11 cellular contexts compared by ENCODE assay signal in genomic region chr1:212968385-212968863, GRCh38. TPM values are rescaled to one million over a fixed set of nuclear protein-coding genes. Genes with fewer than 3 reads are reported as not detected.
DNase-seq lines count a peak whose midpoint lies in the region; ATAC-seq, FAIRE-seq and TF ChIP-seq lines count a peak whose summit lies in the region.
"Had no signal": no experiment of that assay in that cellular context is flagged by ENCODE, and none has a peak within 500 bp of the region (broad histone marks: within the 10 kb centered on the region; RNA-seq: fewer than 3 reads in every experiment).

No MANE protein-coding gene starts in this region.

- DNase-seq in GM12892 (ENCODE audit: insufficient read length) (no peak), HTR-8/SVneo (ENCODE audit: insufficient read length, low spot score) (no peak), NCI-H128 (lab: John Stamatoyannopoulos, UW; ENCODE audit: unreplicated experiment) (no peak), left ventricle myocardium inferior (no peak)
- no peak for DNase-seq in activated CD4-positive, alpha-beta T cell treated with anti-CD3 and anti-CD28 coated beads, Interleukin-2, amount 10 ng/mL, durations not matched to agents 24 days and 14 days
- DNase-seq: activated CD4-positive, alpha-beta T cell treated with anti-CD3 and anti-CD28 coated beads, Interleukin-2, amount 10 ng/mL, durations not matched to agents 7 days and 5 days; NCI-H1417 treated with DMSO at 0.1 percent for 48 hours; NK-92 treated with Interleukin-12 subunit alpha and Interleukin-12 subunit beta, amount 100 ng/mL, for 24 hours had no signal

- H3K4me1 ChIP-seq in HUES64 (ENCODE audit: insufficient read depth, low read length): peaks cover 19% of the 10 kb centered on the region
- H3K4me1 ChIP-seq in iPS-18a (ENCODE audit: control insufficient read depth, low read depth, low read length): peaks cover 19% of the 10 kb centered on the region
- H3K4me1 ChIP-seq in left ventricle myocardium inferior: no peaks in the 10 kb centered on the region

- no peak overlapping the region for H3K27ac Mint-ChIP-seq in activated CD4-positive, alpha-beta T cell treated with anti-CD3 and anti-CD28 coated beads, Interleukin-2, amount 10 ng/mL, durations not matched to agents 24 days and 14 days
- H3K27ac Mint-ChIP-seq: activated CD4-positive, alpha-beta T cell treated with anti-CD3 and anti-CD28 coated beads, Interleukin-2, amount 10 ng/mL, durations not matched to agents 7 days and 5 days had no signal

- H3K36me3 ChIP-seq in HUES64 (ENCODE audit: insufficient read depth, low read length): peaks cover 96% of the 10 kb centered on the region
- peaks cover 80% of the 10 kb centered on the region for H3K36me3 ChIP-seq in iPS-18a (ENCODE audit: control insufficient read depth, low read depth, low read length)
- H3K36me3 ChIP-seq in left ventricle myocardium inferior: no peaks in the 10 kb centered on the region

- WGBS in HUES64: 89% methylated on average over 3 of the region's 3 CpGs

- H3K9ac ChIP-seq in HUES64 (ENCODE audit: low read depth, low read length) (peak overlapping the region; percentile 17; the same call in 1 of the 2 replicates), iPS-18a (ENCODE audit: low read length) (peak overlapping the region; percentile 6)

- H3K36me3 Mint-ChIP-seq in activated CD4-positive, alpha-beta T cell treated with anti-CD3 and anti-CD28 coated beads, Interleukin-2, amount 10 ng/mL, durations not matched to agents 24 days and 14 days (ENCODE audit: low read depth): no peaks in the 10 kb centered on the region

- FAIRE-seq in GM12892 (lab: Jason Lieb, UNC): peak; percentile 27
- no peak for FAIRE-seq in HTR-8/SVneo (lab: Jason Lieb, UNC)

- H3K4me1 Mint-ChIP-seq in activated CD4-positive, alpha-beta T cell treated with anti-CD3 and anti-CD28 coated beads, Interleukin-2, amount 10 ng/mL, durations not matched to agents 24 days and 14 days: peaks cover 4% of the 10 kb centered on the region
- H3K4me1 Mint-ChIP-seq: activated CD4-positive, alpha-beta T cell treated with anti-CD3 and anti-CD28 coated beads, Interleukin-2, amount 10 ng/mL, durations not matched to agents 7 days and 5 days had no signal

- H3K4me3 Mint-ChIP-seq in activated CD4-positive, alpha-beta T cell treated with anti-CD3 and anti-CD28 coated beads, Interleukin-2, amount 10 ng/mL, durations not matched to agents 24 days and 14 days: no peak overlapping the region
- H3K4me3 Mint-ChIP-seq: activated CD4-positive, alpha-beta T cell treated with anti-CD3 and anti-CD28 coated beads, Interleukin-2, amount 10 ng/mL, durations not matched to agents 7 days and 5 days had no signal

- H3K27me3 ChIP-seq in HUES64 (ENCODE audit: insufficient read depth, low read length) (no peaks in the 10 kb centered on the region), iPS-18a (ENCODE audit: control insufficient read depth, insufficient read depth, low read length) (no peaks in the 10 kb centered on the region), left ventricle myocardium inferior (ENCODE audit: low read depth) (peaks cover 24% of the 10 kb centered on the region)

- intact Hi-C loops in left ventricle myocardium inferior (cut with micrococcal nuclease): no loop called here
- intact Hi-C loops in activated CD4-positive, alpha-beta T cell treated with anti-CD3 and anti-CD28 coated beads, Interleukin-2, amount 10 ng/mL, durations not matched to agents 24 days and 14 days (cut with micrococcal nuclease): no loop called here

- no peak for TF ChIP-seq CTCF in left ventricle myocardium inferior (IDR thresholded peaks at IDR 0.05; ENCODE audit: borderline replicate concordance)

- H3K9me3 ChIP-seq in HUES64 (ENCODE audit: insufficient read depth, low read depth, low read length) (no peaks in the 10 kb centered on the region), iPS-18a (ENCODE audit: control insufficient read depth, low read depth, low read length) (no peaks in the 10 kb centered on the region), left ventricle myocardium inferior (replicated peaks) (no peaks in the 10 kb centered on the region)

- H3K4me3 ChIP-seq in HUES64 (ENCODE audit: low read length) (no peak overlapping the region), iPS-18a (ENCODE audit: low read length) (no peak overlapping the region), left ventricle myocardium inferior (no peak overlapping the region)

- ATAC-seq in GM21723 (IDR thresholded peaks at IDR 0.05; ENCODE audit: unreplicated experiment): peak; percentile 63

- H3K9me3 Mint-ChIP-seq in activated CD4-positive, alpha-beta T cell treated with anti-CD3 and anti-CD28 coated beads, Interleukin-2, amount 10 ng/mL, durations not matched to agents 24 days and 14 days: no peaks in the 10 kb centered on the region
- H3K9me3 Mint-ChIP-seq: activated CD4-positive, alpha-beta T cell treated with anti-CD3 and anti-CD28 coated beads, Interleukin-2, amount 10 ng/mL, durations not matched to agents 7 days and 5 days had no signal

- TF ChIP-seq POLR2A in GM12892 (IDR thresholded peaks at IDR 0.05; ENCODE audit: low read depth, low read length): no peak

- H3K27me3 Mint-ChIP-seq in activated CD4-positive, alpha-beta T cell treated with anti-CD3 and anti-CD28 coated beads, Interleukin-2, amount 10 ng/mL, durations not matched to agents 24 days and 14 days: peaks cover 21% of the 10 kb centered on the region

- H3K27ac ChIP-seq in HUES64 (ENCODE audit: low read depth, low read length): peak overlapping the region; percentile 66
- peak overlapping the region; percentile 42 for H3K27ac ChIP-seq in iPS-18a (ENCODE audit: low read length)
- H3K27ac ChIP-seq in left ventricle myocardium inferior (replicated peaks): no peak overlapping the region

RNA-seq across cellular contexts. Expression of gene VASH2, which starts 18.1 kb away (rescaled TPM):
- polyA plus RNA-seq in GM12892 (2012; ENCODE audit: missing spikeins): 35.6 TPM
- 79.9 TPM for polyA plus RNA-seq in HUES64 (2013, experiment 1 of 2)
- polyA plus RNA-seq in HUES64 (2013, experiment 2 of 2): 70.5 TPM
- 1.2 TPM for total RNA-seq in left ventricle myocardium inferior
- 0.54 and 0.84 TPM in 2 replicates for total RNA-seq in activated CD4-positive, alpha-beta T cell treated with anti-CD3 and anti-CD28 coated beads, Interleukin-2, amount 10 ng/mL, durations not matched to agents 24 days and 14 days

RNA-seq across cellular contexts. Expression of gene ANGEL2, which starts 47.2 kb away (rescaled TPM):
- polyA plus RNA-seq in GM12892 (2012; ENCODE audit: missing spikeins): 27.5 TPM
- polyA plus RNA-seq in HUES64 (2013, experiment 1 of 2): 28.3 TPM
- 21.7 TPM for polyA plus RNA-seq in HUES64 (2013, experiment 2 of 2)
- total RNA-seq in left ventricle myocardium inferior: 16.4 TPM
- total RNA-seq in activated CD4-positive, alpha-beta T cell treated with anti-CD3 and anti-CD28 coated beads, Interleukin-2, amount 10 ng/mL, durations not matched to agents 24 days and 14 days: 43.7 and 47.6 TPM in 2 replicates
